In the genomic region with DNA sequence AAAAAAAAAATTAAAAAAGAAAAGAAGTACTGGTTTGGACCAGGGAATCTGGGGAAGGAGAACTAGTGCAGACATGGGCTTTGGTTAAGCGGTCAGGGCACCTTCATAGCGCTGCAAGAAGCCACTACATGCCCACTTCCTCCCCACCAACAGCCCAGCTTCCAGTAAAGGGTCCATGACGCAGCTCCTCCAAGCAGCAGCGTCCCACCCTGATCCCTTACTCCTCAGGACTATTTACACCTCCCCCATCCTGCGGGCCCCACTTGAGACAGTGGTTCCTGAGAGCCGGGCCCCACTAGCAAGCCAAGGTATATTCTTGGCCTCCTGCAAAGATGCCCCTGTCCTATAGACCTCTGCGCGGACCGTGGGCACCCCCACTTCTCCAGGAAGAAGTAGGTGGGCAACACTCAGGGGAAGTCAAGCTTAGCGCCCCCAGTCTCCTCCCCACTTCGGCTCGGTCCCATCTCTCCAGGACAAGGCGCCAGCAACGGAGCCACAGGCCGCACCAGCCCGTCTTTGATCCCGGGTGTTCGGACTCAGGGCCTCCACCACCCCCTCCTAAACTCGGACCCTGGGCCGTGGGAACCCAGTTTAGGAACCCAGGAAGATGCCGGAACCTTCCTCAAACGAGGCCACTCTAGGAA, we compare ENCODE assay signal across 1 cellular context.
TF ChIP-seq lines count a peak whose summit lies in the region.

No MANE protein-coding gene starts in this region.

TF ChIP-seq in HEK293, 187 proteins besides CTCF, POLR2A, EP300 and RAD21 (continued from another document):
- TF ChIP-seq, protein P1, sequence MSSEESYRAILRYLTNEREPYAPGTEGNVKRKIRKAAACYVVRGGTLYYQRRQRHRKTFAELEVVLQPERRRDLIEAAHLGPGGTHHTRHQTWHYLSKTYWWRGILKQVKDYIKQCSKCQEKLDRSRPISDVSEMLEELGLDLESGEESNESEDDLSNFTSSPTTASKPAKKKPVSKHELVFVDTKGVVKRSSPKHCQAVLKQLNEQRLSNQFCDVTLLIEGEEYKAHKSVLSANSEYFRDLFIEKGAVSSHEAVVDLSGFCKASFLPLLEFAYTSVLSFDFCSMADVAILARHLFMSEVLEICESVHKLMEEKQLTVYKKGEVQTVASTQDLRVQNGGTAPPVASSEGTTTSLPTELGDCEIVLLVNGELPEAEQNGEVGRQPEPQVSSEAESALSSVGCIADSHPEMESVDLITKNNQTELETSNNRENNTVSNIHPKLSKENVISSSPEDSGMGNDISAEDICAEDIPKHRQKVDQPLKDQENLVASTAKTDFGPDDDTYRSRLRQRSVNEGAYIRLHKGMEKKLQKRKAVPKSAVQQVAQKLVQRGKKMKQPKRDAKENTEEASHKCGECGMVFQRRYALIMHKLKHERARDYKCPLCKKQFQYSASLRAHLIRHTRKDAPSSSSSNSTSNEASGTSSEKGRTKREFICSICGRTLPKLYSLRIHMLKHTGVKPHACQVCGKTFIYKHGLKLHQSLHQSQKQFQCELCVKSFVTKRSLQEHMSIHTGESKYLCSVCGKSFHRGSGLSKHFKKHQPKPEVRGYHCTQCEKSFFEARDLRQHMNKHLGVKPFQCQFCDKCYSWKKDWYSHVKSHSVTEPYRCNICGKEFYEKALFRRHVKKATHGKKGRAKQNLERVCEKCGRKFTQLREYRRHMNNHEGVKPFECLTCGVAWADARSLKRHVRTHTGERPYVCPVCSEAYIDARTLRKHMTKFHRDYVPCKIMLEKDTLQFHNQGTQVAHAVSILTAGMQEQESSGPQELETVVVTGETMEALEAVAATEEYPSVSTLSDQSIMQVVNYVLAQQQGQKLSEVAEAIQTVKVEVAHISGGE (tag by site-specific recombination; conservative IDR thresholded peaks at IDR 0.05; ENCODE audit: low read depth), result no peak
- TF ChIP-seq ZNF48 (tag by site-specific recombination; IDR thresholded peaks at IDR 0.05), result no peak
- no peak for TF ChIP-seq ZNF223 (tag by site-specific recombination; IDR thresholded peaks at IDR 0.05)
- TF ChIP-seq ZNF692 (tag by site-specific recombination; IDR thresholded peaks at IDR 0.05), result peak; percentile 92
- no peak for TF ChIP-seq ZNF670 (tag by site-specific recombination; IDR thresholded peaks at IDR 0.05; ENCODE audit: low read depth)
- no peak for TF ChIP-seq ZBTB26 (tag by site-specific recombination; optimal IDR thresholded peaks at IDR 0.05)
- no peak for TF ChIP-seq ZXDB (tag by site-specific recombination; IDR thresholded peaks at IDR 0.05)
- no peak for TF ChIP-seq ZNF558 (tag by site-specific recombination; IDR thresholded peaks at IDR 0.05)
- TF ChIP-seq ZNF596 (tag by site-specific recombination; IDR thresholded peaks at IDR 0.05), result no peak
- TF ChIP-seq ZNF157 (tag by site-specific recombination; IDR thresholded peaks at IDR 0.05), result 0 out of 2 replicates have a peak, but pooled peaks have one; percentile 21
- no peak for TF ChIP-seq ZNF19 (tag by site-specific recombination; IDR thresholded peaks at IDR 0.05; ENCODE audit: low read depth)
- TF ChIP-seq YY1 (tag by site-specific recombination; IDR thresholded peaks at IDR 0.05), result no peak
